In the genomic region with DNA sequence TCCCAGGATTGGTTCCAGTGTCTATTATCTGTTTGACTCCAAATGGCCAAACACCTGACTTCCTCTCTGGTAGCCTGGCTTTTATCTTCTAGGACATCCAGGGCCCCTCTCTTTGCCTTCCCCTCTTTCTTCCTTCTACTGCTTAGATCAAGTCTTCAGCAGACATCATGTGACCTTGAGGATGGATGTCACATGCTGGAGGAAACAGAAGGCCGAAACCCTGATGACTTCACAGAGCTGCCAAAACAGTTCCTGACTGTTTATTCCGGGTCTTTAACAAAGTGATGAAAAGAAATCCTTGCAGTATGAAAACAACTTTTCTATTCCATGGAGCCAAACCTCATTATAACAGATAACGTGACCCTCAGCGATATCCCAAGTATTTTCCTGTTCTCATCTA, we compare ENCODE assay signal across 16 cellular contexts. TPM values are rescaled to one million over a fixed set of nuclear protein-coding genes. Genes with fewer than 3 reads are reported as not detected.
DNase-seq lines count a peak whose midpoint lies in the region; ATAC-seq and TF ChIP-seq lines count a peak whose summit lies in the region.
"Had no signal": no experiment of that assay in that cellular context is flagged by ENCODE, and none has a peak within 500 bp of the region (broad histone marks: within the 10 kb centered on the region; RNA-seq: fewer than 3 reads in every experiment).

No MANE protein-coding gene starts in this region.

- H3K4me3 ChIP-seq in lower lobe of right lung (no peak overlapping the region), transverse colon (no peak overlapping the region)
- H3K4me3 ChIP-seq: spleen, thyroid gland had no signal

- H3K9me3 ChIP-seq in lower lobe of right lung (no peaks in the 10 kb centered on the region), transverse colon (no peaks in the 10 kb centered on the region)
- H3K9me3 ChIP-seq: spleen, thyroid gland had no signal

- no peaks in the 10 kb centered on the region for H3K9me3 Mint-ChIP-seq in activated naive CD4-positive, alpha-beta T cell treated with anti-CD3 and anti-CD28 coated beads for 36 hours
- no peaks in the 10 kb centered on the region for H3K9me3 Mint-ChIP-seq in activated naive CD4-positive, alpha-beta T cell treated with anti-CD3 and anti-CD28 coated beads, Interleukin-2, amount 50 U/mL, for 72 hours
- H3K9me3 Mint-ChIP-seq: activated naive CD8-positive, alpha-beta T cell treated with anti-CD3 and anti-CD28 coated beads for 36 hours had no signal

- TF ChIP-seq EP300 in transverse colon (IDR thresholded peaks at IDR 0.05; ENCODE audit: low read depth) = no peak

- H3K36me3 ChIP-seq in lower lobe of right lung (no peaks in the 10 kb centered on the region), transverse colon (no peaks in the 10 kb centered on the region)
- H3K36me3 ChIP-seq: spleen, thyroid gland had no signal

- CTCF ChIA-PET in activated naive CD4-positive, alpha-beta T cell treated with anti-CD3 and anti-CD28 coated beads for 36 hours (lab: Charles Lee) = interaction anchor here (0.6 to 2.4 kb wide), 6 partner anchors 20 to 80 kb away, joined by 3 to 17 read pairs (median 3); no protein-coding TSS in a partner anchor

- H3K27ac ChIP-seq in cingulate gyrus (ENCODE audit: low read depth, low read length) (peak overlapping the region; percentile 24), lower lobe of right lung (peak overlapping the region; percentile 34), transverse colon (peak overlapping the region; percentile 21 to 50 (median 31))
- H3K27ac ChIP-seq: KMS-11 had no signal

- ATAC-seq in activated naive CD4-positive, alpha-beta T cell treated with anti-CD3 and anti-CD28 coated beads, Interleukin-2, amount 50 U/mL, for 72 hours = no peak
- no peak for ATAC-seq in lower lobe of right lung
- ATAC-seq in GM19455 (IDR thresholded peaks at IDR 0.05; ENCODE audit: unreplicated experiment) = no peak
- ATAC-seq in GM21825 (IDR thresholded peaks at IDR 0.05; ENCODE audit: unreplicated experiment) = no peak

- TF ChIP-seq CTCF in lower lobe of right lung (IDR thresholded peaks at IDR 0.05) (no peak), transverse colon (IDR thresholded peaks at IDR 0.05) (no peak)

- peak overlapping the region; percentile 41 for H3K27ac Mint-ChIP-seq in activated naive CD4-positive, alpha-beta T cell treated with anti-CD3 and anti-CD28 coated beads for 36 hours
- no peak overlapping the region for H3K27ac Mint-ChIP-seq in activated naive CD4-positive, alpha-beta T cell treated with anti-CD3 and anti-CD28 coated beads, Interleukin-2, amount 50 U/mL, for 72 hours
- H3K27ac Mint-ChIP-seq: activated naive CD8-positive, alpha-beta T cell treated with anti-CD3 and anti-CD28 coated beads for 36 hours had no signal

- no peak for DNase-seq in activated naive CD4-positive, alpha-beta T cell treated with anti-CD3 and anti-CD28 coated beads for 36 hours
- no peak for DNase-seq in activated naive CD4-positive, alpha-beta T cell treated with anti-CD3 and anti-CD28 coated beads, Interleukin-2, amount 50 U/mL, for 72 hours (ENCODE audit: low spot score in 2 of 2)
- DNase-seq in lower lobe of right lung (no peak), transverse colon (no peak), DMS79 treated with DMSO at 0.1 percent for 48 hours (lab: John Stamatoyannopoulos, UW) (no peak)
- DNase-seq: activated naive CD8-positive, alpha-beta T cell treated with anti-CD3 and anti-CD28 coated beads for 36 hours; DMS153; left cardiac atrium; NCI-H146; NCI-H69; spleen; thyroid gland had no signal

- no peaks in the 10 kb centered on the region for H3K27me3 Mint-ChIP-seq in activated naive CD4-positive, alpha-beta T cell treated with anti-CD3 and anti-CD28 coated beads for 36 hours (ENCODE audit: low read depth)
- H3K27me3 Mint-ChIP-seq: activated naive CD8-positive, alpha-beta T cell treated with anti-CD3 and anti-CD28 coated beads for 36 hours had no signal

- TF ChIP-seq POLR2A in transverse colon (IDR thresholded peaks at IDR 0.05) = no peak

- H3K4me1 Mint-ChIP-seq in activated naive CD4-positive, alpha-beta T cell treated with anti-CD3 and anti-CD28 coated beads for 36 hours (ENCODE audit: low read depth) = peaks cover 13% of the 10 kb centered on the region

- no peak overlapping the region for H3K4me3 Mint-ChIP-seq in activated naive CD4-positive, alpha-beta T cell treated with anti-CD3 and anti-CD28 coated beads for 36 hours
- H3K4me3 Mint-ChIP-seq: activated naive CD8-positive, alpha-beta T cell treated with anti-CD3 and anti-CD28 coated beads for 36 hours had no signal

- in situ Hi-C loops in transverse colon (cut with MboI; ENCODE audit: low pct_ligation_motif_present in 1 of 4, low pct_unique_long_range_greater_than_20kb in 1 of 4, low sequenced_read_pairs in 3 of 4) = loop anchor here in 1 of 4 donors (10.0 kb wide), 1 partner anchor 344 kb away; a partner anchor contains a TSS

- 60 to 64% methylated on average over 3 to 4 of the region's 4 CpGs for WGBS in transverse colon (ENCODE audit: low coverage in 1 of 2), 2 donors

- H3K27me3 ChIP-seq in lower lobe of right lung (ENCODE audit: low read depth) (no peaks in the 10 kb centered on the region), transverse colon (no peaks in the 10 kb centered on the region)
- H3K27me3 ChIP-seq: spleen, thyroid gland had no signal

- H3K36me3 Mint-ChIP-seq in activated naive CD4-positive, alpha-beta T cell treated with anti-CD3 and anti-CD28 coated beads for 36 hours (ENCODE audit: low read depth) = no peaks in the 10 kb centered on the region
- H3K36me3 Mint-ChIP-seq in activated naive CD4-positive, alpha-beta T cell treated with anti-CD3 and anti-CD28 coated beads, Interleukin-2, amount 50 U/mL, for 72 hours = no peaks in the 10 kb centered on the region
- H3K36me3 Mint-ChIP-seq: activated naive CD8-positive, alpha-beta T cell treated with anti-CD3 and anti-CD28 coated beads for 36 hours had no signal

- intact Hi-C loops in activated naive CD4-positive, alpha-beta T cell treated with anti-CD3 and anti-CD28 coated beads for 36 hours (cut with micrococcal nuclease) = no loop called here
- intact Hi-C loops in lower lobe of right lung (cut with DNase I) (no loop called here), transverse colon (cut with DNase I; ENCODE audit: low total_unique reads) (no loop called here)

- H3K4me1 ChIP-seq in lower lobe of right lung = peaks cover 39% of the 10 kb centered on the region
- H3K4me1 ChIP-seq in transverse colon = peaks cover 18 to 41% (median 27%) of the 10 kb centered on the region in 4 donors

RNA-seq across cellular contexts. Expression of a gene that starts 24.5 kb away (rescaled TPM):
- 10 to 100 TPM; 44.3 to 45.4 TPM for total RNA-seq in activated naive CD4-positive, alpha-beta T cell treated with anti-CD3 and anti-CD28 coated beads for 36 hours
- total RNA-seq in activated naive CD4-positive, alpha-beta T cell treated with anti-CD3 and anti-CD28 coated beads, Interleukin-2, amount 50 U/mL, for 72 hours = 10 to 100 TPM; 74.3 to 86.3 TPM
- total RNA-seq in lower lobe of right lung (86.6 TPM), transverse colon (100 to 1,000 TPM in 3 of 4 donors, 10 to 100 TPM in 1; 77.4 to 127 (median 109) TPM)
